Comparison of ENCODE assay signal across 1 cellular context in genomic region chr1:206075786-206076725, GRCh38.
TF ChIP-seq lines count a peak whose summit lies in the region.

No MANE protein-coding gene starts in this region.

TF ChIP-seq in GM12878, 131 proteins besides CTCF, POLR2A, EP300 and RAD21:
- TF ChIP-seq ELK1 (IDR thresholded peaks at IDR 0.05; ENCODE audit: low read depth, low read length), result no peak
- no peak for TF ChIP-seq ZNF24 (IDR thresholded peaks at IDR 0.05)
- TF ChIP-seq SUZ12 (IDR thresholded peaks at IDR 0.05; ENCODE audit: unreplicated experiment), result no peak
- TF ChIP-seq, protein P1, sequence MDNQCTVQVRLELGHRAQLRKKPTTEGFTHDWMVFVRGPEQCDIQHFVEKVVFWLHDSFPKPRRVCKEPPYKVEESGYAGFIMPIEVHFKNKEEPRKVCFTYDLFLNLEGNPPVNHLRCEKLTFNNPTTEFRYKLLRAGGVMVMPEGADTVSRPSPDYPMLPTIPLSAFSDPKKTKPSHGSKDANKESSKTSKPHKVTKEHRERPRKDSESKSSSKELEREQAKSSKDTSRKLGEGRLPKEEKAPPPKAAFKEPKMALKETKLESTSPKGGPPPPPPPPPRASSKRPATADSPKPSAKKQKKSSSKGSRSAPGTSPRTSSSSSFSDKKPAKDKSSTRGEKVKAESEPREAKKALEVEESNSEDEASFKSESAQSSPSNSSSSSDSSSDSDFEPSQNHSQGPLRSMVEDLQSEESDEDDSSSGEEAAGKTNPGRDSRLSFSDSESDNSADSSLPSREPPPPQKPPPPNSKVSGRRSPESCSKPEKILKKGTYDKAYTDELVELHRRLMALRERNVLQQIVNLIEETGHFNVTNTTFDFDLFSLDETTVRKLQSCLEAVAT (IDR thresholded peaks at IDR 0.05), result no peak
